In genomic region chr7:105652359-105652993, GRCh38 we compare ENCODE assay signal across 8 cellular contexts.
DNase-seq lines count a peak whose midpoint lies in the region; ATAC-seq and TF ChIP-seq lines count a peak whose summit lies in the region.

No MANE protein-coding gene starts in this region.

- no peaks in the 10 kb centered on the region for H3K9me3 Mint-ChIP-seq in memory B cell

- intact Hi-C loops in dorsolateral prefrontal cortex (cut with DNase I) = loop anchor here (1.0 to 10.0 kb wide), 6 partner anchors 100 to 512 kb away; partner anchors contain the start of gene ATXN7L1 (in 2 of the 2)

- H3K27ac ChIP-seq in dorsolateral prefrontal cortex = no peak overlapping the region

- H3K4me1 Mint-ChIP-seq in memory B cell = peaks cover 10% of the 10 kb centered on the region

- H3K27me3 Mint-ChIP-seq in memory B cell = no peaks in the 10 kb centered on the region

- DNase-seq in AG09319 (ENCODE audit: extremely low read depth, low read depth) (peak; percentile 52), NCI-H526 (lab: John Stamatoyannopoulos, UW) (peak; percentile 48 to 93), dorsolateral prefrontal cortex (peak; percentile 78 to 86 (median 84)), memory B cell (ENCODE audit: low spot score in 2 of 2) (peak; percentile 53 to 69)
- peak; percentile 45 to 53 for DNase-seq in activated CD4-positive, alpha-beta T cell treated with anti-CD3 and anti-CD28 coated beads, Interleukin-2, amount 50 U/mL, for 24 hours (ENCODE audit: low read depth in 1 of 2, low spot score in 1 of 2)
- peak; percentile 34 to 43 for DNase-seq in stimulated activated CD8-positive, alpha-beta memory T cell treated with anti-CD3 and anti-CD28 coated beads, Interleukin-15, amount 100 ng/mL, for 48 hours (ENCODE audit: low read depth in 2 of 2)

- TF ChIP-seq CTCF in AG09319 (IDR thresholded peaks at IDR 0.05; ENCODE audit: low read depth, low read length) (peak; percentile 99), dorsolateral prefrontal cortex (IDR thresholded peaks at IDR 0.05 in 54 of 56, conservative IDR thresholded peaks at IDR 0.05 in 2 of 56; ENCODE audit: low read depth in 1 of 56, partially characterized antibody in 56 of 56) (peak; percentile 51 to 96 (median 86))

- no peak overlapping the region for H3K4me3 ChIP-seq in dorsolateral prefrontal cortex

- peaks cover 26% of the 10 kb centered on the region for H3K36me3 Mint-ChIP-seq in memory B cell

- no peak overlapping the region for H3K4me3 Mint-ChIP-seq in memory B cell

- peak overlapping the region; percentile 50 for H3K27ac Mint-ChIP-seq in memory B cell

- ATAC-seq in GM18868 (IDR thresholded peaks at IDR 0.05; ENCODE audit: unreplicated experiment) = peak; percentile 87
- ATAC-seq in HG03378 (IDR thresholded peaks at IDR 0.05; ENCODE audit: unreplicated experiment) = peak; percentile 68
- peak; percentile 91 for ATAC-seq in memory B cell (ENCODE audit: low read depth)

- H3K27me3 ChIP-seq in dorsolateral prefrontal cortex = no peaks in the 10 kb centered on the region
